In genomic region chr7:75807452-75807851, GRCh38 we compare ENCODE assay signal across 12 cellular contexts. TPM values are rescaled to one million over a fixed set of nuclear protein-coding genes. Genes with fewer than 3 reads are reported as not detected.
"Had no signal": no experiment of that assay in that cellular context is flagged by ENCODE, and none has a peak within 500 bp of the region (broad histone marks: within the 10 kb centered on the region; RNA-seq: fewer than 3 reads in every experiment).

No MANE protein-coding gene starts in this region.

- H3K4me1 ChIP-seq: HAP-1 had no signal

- ATAC-seq: HCT116 had no signal

- DNase-seq: GM23248, GOT3, H9, HCEC 1CT, HFFc6 had no signal

- H3K27ac ChIP-seq: GM23248 had no signal

- H3K36me3 ChIP-seq: HAP-1 had no signal

- H3K4me2 ChIP-seq: GM23338 had no signal

- FAIRE-seq: H1, H54 had no signal

- H3K9ac ChIP-seq: GM23248 had no signal

- H2AFZ ChIP-seq: GM23248, GM23338 had no signal

- H3K4me3 ChIP-seq: GM23248, GM23338, HAP-1 had no signal

RNA-seq across cellular contexts. Expression of gene CCL24, which starts 6.2 kb away (rescaled TPM):
- total RNA-seq: GM23248, GM23338, H1, H4, H7, H9, HFFc6 had no signal
- polyA plus RNA-seq: GM23248, GM23338, H1 had no signal

RNA-seq across cellular contexts. Expression of gene CCL26, which starts 35.4 kb away (rescaled TPM):
- total RNA-seq: GM23248 had no signal
